28 cellular contexts compared by ENCODE assay signal in genomic region chr12:24769682-24770081, GRCh38.
"Had no signal": no experiment of that assay in that cellular context is flagged by ENCODE, and none has a peak within 500 bp of the region (broad histone marks: within the 10 kb centered on the region; RNA-seq: fewer than 3 reads in every experiment).

No MANE protein-coding gene starts in this region.

- H3K4me3 Mint-ChIP-seq: stimulated activated effector memory CD8-positive, alpha-beta T cell treated with anti-CD3 and anti-CD28 coated beads, Interleukin-12 subunit alpha, Interleukin-12 subunit beta, amount 100 ng/mL, for 72 hours; stimulated activated memory B cell treated with anti-CD40 and anti-IgM and Interleukin-4, amounts not matched to agents 10 μg/mL and 1 μg/mL and 100 μg/mL, for 72 hours; stimulated activated naive B cell treated with anti-CD40 and anti-IgM and Interleukin-4, amounts not matched to agents 10 μg/mL and 1 μg/mL and 100 μg/mL, for 72 hours; stimulated activated naive CD8-positive, alpha-beta T cell treated with anti-CD3 and anti-CD28 coated beads, Interleukin-15, amount 100 ng/mL, for 72 hours; stimulated activated naive CD8-positive, alpha-beta T cell treated with anti-CD3 and anti-CD28 coated beads, Interleukin-15, Interleukin-2, amounts not matched to agents 100 ng/mL and 50 ng/mL, for 24 hours; type B pancreatic cell had no signal

- H3K27me3 ChIP-seq: stomach, suprapubic skin, testis, thyroid gland, tibial artery, tibial nerve, transverse colon, upper lobe of left lung, upper lobe of right lung, uterus, vagina had no signal

- H3K36me3 ChIP-seq: stomach, suprapubic skin, thoracic aorta, thyroid gland, tibial artery, tibial nerve, transverse colon, upper lobe of left lung, upper lobe of right lung, uterus, vagina had no signal

- H3K27me3 Mint-ChIP-seq: stimulated activated memory B cell treated with anti-CD40 and anti-IgM and Interleukin-4, amounts not matched to agents 10 μg/mL and 1 μg/mL and 100 μg/mL, for 72 hours; stimulated activated naive B cell treated with anti-CD40 and anti-IgM and Interleukin-4, amounts not matched to agents 10 μg/mL and 1 μg/mL and 100 μg/mL, for 72 hours; stimulated activated naive CD8-positive, alpha-beta T cell treated with anti-CD3 and anti-CD28 coated beads, Interleukin-15, amount 100 ng/mL, for 72 hours had no signal

- H3K27ac Mint-ChIP-seq: stimulated activated effector memory CD8-positive, alpha-beta T cell treated with anti-CD3 and anti-CD28 coated beads, Interleukin-12 subunit alpha, Interleukin-12 subunit beta, amount 100 ng/mL, for 72 hours; stimulated activated memory B cell treated with anti-CD40 and anti-IgM and Interleukin-4, amounts not matched to agents 10 μg/mL and 1 μg/mL and 100 μg/mL, for 72 hours; stimulated activated naive B cell treated with anti-CD40 and anti-IgM and Interleukin-4, amounts not matched to agents 10 μg/mL and 1 μg/mL and 100 μg/mL, for 72 hours; stimulated activated naive CD8-positive, alpha-beta T cell treated with anti-CD3 and anti-CD28 coated beads, Interleukin-15, amount 100 ng/mL, for 72 hours; stimulated activated naive CD8-positive, alpha-beta T cell treated with anti-CD3 and anti-CD28 coated beads, Interleukin-15, Interleukin-2, amounts not matched to agents 100 ng/mL and 50 ng/mL, for 24 hours; type B pancreatic cell had no signal

- DNase-seq: stimulated activated CD4-positive, alpha-beta T cell treated with anti-CD3 and anti-CD28 coated beads, Interleukin-2, amount 100 ng/mL, for 48 hours; stimulated activated CD4-positive, alpha-beta T cell treated with anti-CD3 and anti-CD28 coated beads, Interleukin-4, amount 100 ng/mL, for 1 hour; stimulated activated CD4-positive, alpha-beta T cell treated with anti-CD3 and anti-CD28 coated beads, Interleukin-4, amount 100 ng/mL, for 24 hours; stimulated activated CD4-positive, alpha-beta T cell treated with anti-CD3 and anti-CD28 coated beads, Interleukin-4, amount 100 ng/mL, for 4 hours; stimulated activated CD8-positive, alpha-beta memory T cell treated with anti-CD3 and anti-CD28 coated beads, Interleukin-4, amount 100 ng/mL, for 48 hours; stimulated activated naive B cell treated with anti-CD40 and anti-IgM and Interleukin-4, amounts not matched to agents 10 μg/mL and 1 μg/mL and 100 μg/mL, for 72 hours; stimulated activated naive CD4-positive, alpha-beta T cell; stimulated activated naive CD4-positive, alpha-beta T cell treated with Interleukin-2 at 50 U/mL for 16 hours; stimulated activated naive CD8-positive, alpha-beta T cell treated with anti-CD3 and anti-CD28 coated beads, Interleukin-15, amount 100 ng/mL, for 72 hours; stimulated activated naive CD8-positive, alpha-beta T cell treated with anti-CD3 and anti-CD28 coated beads, Interleukin-15, Interleukin-2, amounts not matched to agents 100 U/mL and 50 U/mL, for 24 hours; stomach; substantia nigra; testis; thyroid gland; tibial artery; transverse colon; trophoblast cell; upper lobe of left lung; upper lobe of right lung; uterus had no signal

- ATAC-seq: stimulated activated effector memory CD8-positive, alpha-beta T cell treated with anti-CD3 and anti-CD28 coated beads, Interleukin-12 subunit alpha, Interleukin-12 subunit beta, amount 100 ng/mL, for 72 hours; stimulated activated memory B cell treated with anti-CD40 and anti-IgM and Interleukin-4, amounts not matched to agents 10 μg/mL and 1 μg/mL and 100 μg/mL, for 72 hours; stimulated activated naive B cell treated with anti-CD40 and anti-IgM and Interleukin-4, amounts not matched to agents 10 μg/mL and 1 μg/mL and 100 μg/mL, for 72 hours; stimulated activated naive CD8-positive, alpha-beta T cell treated with anti-CD3 and anti-CD28 coated beads, Interleukin-15, amount 100 ng/mL, for 72 hours; stimulated activated naive CD8-positive, alpha-beta T cell treated with anti-CD3 and anti-CD28 coated beads, Interleukin-15, Interleukin-2, amounts not matched to agents 100 U/mL and 50 U/mL, for 24 hours; upper lobe of right lung had no signal

- H3K9me3 Mint-ChIP-seq: stimulated activated effector memory CD8-positive, alpha-beta T cell treated with anti-CD3 and anti-CD28 coated beads, Interleukin-12 subunit alpha, Interleukin-12 subunit beta, amount 100 ng/mL, for 72 hours; stimulated activated memory B cell treated with anti-CD40 and anti-IgM and Interleukin-4, amounts not matched to agents 10 μg/mL and 1 μg/mL and 100 μg/mL, for 72 hours; stimulated activated naive CD8-positive, alpha-beta T cell treated with anti-CD3 and anti-CD28 coated beads, Interleukin-15, amount 100 ng/mL, for 72 hours; stimulated activated naive CD8-positive, alpha-beta T cell treated with anti-CD3 and anti-CD28 coated beads, Interleukin-15, Interleukin-2, amounts not matched to agents 100 ng/mL and 50 ng/mL, for 24 hours had no signal

- H3K9me3 ChIP-seq: suprapubic skin, testis, thoracic aorta, thyroid gland, tibial artery, transverse colon, upper lobe of right lung, vagina had no signal

- H3K4me1 Mint-ChIP-seq: stimulated activated memory B cell treated with anti-CD40 and anti-IgM and Interleukin-4, amounts not matched to agents 10 μg/mL and 1 μg/mL and 100 μg/mL, for 72 hours; stimulated activated naive B cell treated with anti-CD40 and anti-IgM and Interleukin-4, amounts not matched to agents 10 μg/mL and 1 μg/mL and 100 μg/mL, for 72 hours; stimulated activated naive CD8-positive, alpha-beta T cell treated with anti-CD3 and anti-CD28 coated beads, Interleukin-15, amount 100 ng/mL, for 72 hours had no signal

- H3K27ac ChIP-seq: stomach, suprapubic skin, testis, thoracic aorta, thyroid gland, tibial artery, tibial nerve, transverse colon, upper lobe of left lung, upper lobe of right lung, uterus, vagina had no signal

- H3K4me3 ChIP-seq: stomach, suprapubic skin, testis, thoracic aorta, thyroid gland, tibial artery, tibial nerve, transverse colon, upper lobe of left lung, upper lobe of right lung, uterus, vagina had no signal

- H3K4me1 ChIP-seq: stomach, suprapubic skin, testis, thyroid gland, tibial artery, tibial nerve, transverse colon, upper lobe of left lung, upper lobe of right lung, uterus, vagina had no signal

- H3K36me3 Mint-ChIP-seq: stimulated activated effector memory CD8-positive, alpha-beta T cell treated with anti-CD3 and anti-CD28 coated beads, Interleukin-12 subunit alpha, Interleukin-12 subunit beta, amount 100 ng/mL, for 72 hours; stimulated activated memory B cell treated with anti-CD40 and anti-IgM and Interleukin-4, amounts not matched to agents 10 μg/mL and 1 μg/mL and 100 μg/mL, for 72 hours; stimulated activated naive B cell treated with anti-CD40 and anti-IgM and Interleukin-4, amounts not matched to agents 10 μg/mL and 1 μg/mL and 100 μg/mL, for 72 hours had no signal
